ENCODE assay signal across 13 cellular contexts in genomic region chr2:217901826-217902225, GRCh38.
DNase-seq lines count a peak whose midpoint lies in the region; ATAC-seq, FAIRE-seq and TF ChIP-seq lines count a peak whose summit lies in the region.
"Had no signal": no experiment of that assay in that cellular context is flagged by ENCODE, and none has a peak within 500 bp of the region (broad histone marks: within the 10 kb centered on the region; RNA-seq: fewer than 3 reads in every experiment).

No MANE protein-coding gene starts in this region.

- peaks cover 50% of the 10 kb centered on the region for H3K4me1 Mint-ChIP-seq in nephron
- H3K4me1 Mint-ChIP-seq in CD4-positive, alpha-beta T cell (ENCODE audit: low read depth), result no peaks in the 10 kb centered on the region

- H3K9me3 ChIP-seq in A549, result peaks cover 3% of the 10 kb centered on the region; the same call in 1 of the 3 replicates
- H3K9me3 ChIP-seq in CD4-positive, alpha-beta T cell (ENCODE audit: control insufficient read depth, low read length), result no peaks in the 10 kb centered on the region

- H3K4me3 ChIP-seq in A549, result peak overlapping the region; percentile 23; the same call in 1 of the 3 replicates
- no peak overlapping the region for H3K4me3 ChIP-seq in fibroblast of mammary gland (ENCODE audit: control insufficient read depth, low read depth, low read length)

- H3K4me1 ChIP-seq in A549, result peaks cover 57% of the 10 kb centered on the region

- H3K36me3 Mint-ChIP-seq in nephron (ENCODE audit: low read depth), result peaks cover 16% of the 10 kb centered on the region
- no peaks in the 10 kb centered on the region for H3K36me3 Mint-ChIP-seq in CD4-positive, alpha-beta T cell (ENCODE audit: low read depth)
- H3K36me3 Mint-ChIP-seq: brain had no signal

- TF ChIP-seq CTCF in A549 (IDR thresholded peaks at IDR 0.05) (no peak), fibroblast of mammary gland (conservative IDR thresholded peaks at IDR 0.05; ENCODE audit: control insufficient read depth, insufficient read depth, low read depth, low read length) (no peak), nephron (IDR thresholded peaks at IDR 0.05; ENCODE audit: unreplicated experiment in 3 of 3) (no peak)
- no peak for TF ChIP-seq CTCF in CD4-positive, alpha-beta T cell (IDR thresholded peaks at IDR 0.05)

- H3K9me3 Mint-ChIP-seq in nephron, result no peaks in the 10 kb centered on the region
- no peaks in the 10 kb centered on the region for H3K9me3 Mint-ChIP-seq in CD4-positive, alpha-beta T cell
- H3K9me3 Mint-ChIP-seq: brain had no signal

- DNase-seq in A549 (ENCODE audit: low read depth in 1 of 2, low spot score in 1 of 2) (peak; percentile 34 to 69), RPMI7951 (ENCODE audit: low read depth) (peak; percentile 33), fibroblast of mammary gland (ENCODE audit: low read depth) (peak; percentile 78), OCI-M1 (lab: John Stamatoyannopoulos, UW) (no peak)
- DNase-seq in NK-92 treated with Interleukin-12 subunit alpha and Interleukin-12 subunit beta, amount 100 ng/mL, for 24 hours (lab: John Stamatoyannopoulos, UW), result no peak
- DNase-seq in CD4-positive, alpha-beta T cell, result no peak
- DNase-seq: AML-193; NCI-H510A treated with DMSO at 0.1 percent for 48 hours; stimulated activated CD4-positive, alpha-beta T cell treated with anti-CD3 and anti-CD28 coated beads, Interleukin-4, amount 100 ng/mL, for 24 hours had no signal

- CTCF ChIA-PET in A549 (lab: Yijun Ruan, JAX), result interaction anchor here (0.7 to 8.4 kb wide), 10 partner anchors 9 to 116 kb away, joined by 3 to 99 read pairs (median 6); no protein-coding TSS in a partner anchor
- CTCF ChIA-PET in CD4-positive, alpha-beta T cell (lab: Charles Lee), result no interaction called here

- TF ChIP-seq RAD21 in A549 (conservative IDR thresholded peaks at IDR 0.05 in 1 of 2, IDR thresholded peaks at IDR 0.05 in 1 of 2), result no peak

- peak overlapping the region; percentile 74 for H3K4me2 ChIP-seq in A549

- 58% methylated on average over 5 of the region's 5 CpGs for WGBS in A549 (ENCODE audit: missing lambda C conversion rate)

- peak overlapping the region; percentile 82 to 89 (median 83) for H3K27ac Mint-ChIP-seq in nephron
- no peak overlapping the region for H3K27ac Mint-ChIP-seq in CD4-positive, alpha-beta T cell

- TF ChIP-seq EP300 in A549 (IDR thresholded peaks at IDR 0.05), result no peak

- no peak for FAIRE-seq in A549 (lab: Jason Lieb, UNC)
- FAIRE-seq: H54 had no signal

- POLR2A ChIA-PET in A549 (lab: Yijun Ruan, JAX), result no interaction called here
- POLR2A ChIA-PET in CD4-positive, alpha-beta T cell (lab: Charles Lee), result no interaction called here

- intact Hi-C loops in CD4-positive, alpha-beta T cell (cut with DNase I, micrococcal nuclease), result no loop called here

- peak; percentile 31 to 63 for ATAC-seq in A549
- ATAC-seq in GM19035 (IDR thresholded peaks at IDR 0.05; ENCODE audit: unreplicated experiment), result no peak
- ATAC-seq in CD4-positive, alpha-beta T cell (ENCODE audit: poor library complexity), result no peak

- H3K27ac ChIP-seq in A549, result peak overlapping the region; percentile 86 to 89
- H3K27ac ChIP-seq in CD4-positive, alpha-beta T cell (ENCODE audit: low read depth, low read length), result no peak overlapping the region

- no peak for TF ChIP-seq POLR2A in A549 (IDR thresholded peaks at IDR 0.05; ENCODE audit: low read length)

- H3K4me3 Mint-ChIP-seq in nephron, result peak overlapping the region in 1 of 3 experiments; percentile 55
- H3K4me3 Mint-ChIP-seq in CD4-positive, alpha-beta T cell, result no peak overlapping the region
- H3K4me3 Mint-ChIP-seq: brain had no signal

- peaks cover 16% of the 10 kb centered on the region for H3K27me3 ChIP-seq in CD4-positive, alpha-beta T cell (ENCODE audit: control insufficient read depth, insufficient read depth, low read length)

- no peaks in the 10 kb centered on the region for H3K27me3 Mint-ChIP-seq in nephron (ENCODE audit: low read depth)
- H3K27me3 Mint-ChIP-seq in CD4-positive, alpha-beta T cell, result peaks cover 17% of the 10 kb centered on the region
- H3K27me3 Mint-ChIP-seq: brain had no signal

TF ChIP-seq in A549, 52 proteins besides CTCF, POLR2A, EP300 and RAD21:
- TF ChIP-seq FOSL2 (IDR thresholded peaks at IDR 0.05) (no peak), FOSL2 (CRISPR knock-in tag; IDR thresholded peaks at IDR 0.05) (peak; percentile 51), NR3C1 (IDR thresholded peaks at IDR 0.05) (no peak)

Comparison
In these comparisons a context has a peak if more than half of its experiments do, and no peak if none do; other contexts are left out.
1. ATAC-seq: peak in A549 (2 of 2); none in GM19035 (single experiment) and CD4-positive, alpha-beta T cell (single experiment).
2. DNase-seq: peak in A549 (2 of 2), RPMI7951 (single experiment) and fibroblast of mammary gland (single experiment); none in OCI-M1 (single experiment), NK-92 treated with Interleukin-12 subunit alpha and Interleukin-12 subunit beta, amount 100 ng/mL, for 24 hours (single experiment) and CD4-positive, alpha-beta T cell (0 of 10).